Comparison of ENCODE assay signal across 23 cellular contexts in the genomic region with DNA sequence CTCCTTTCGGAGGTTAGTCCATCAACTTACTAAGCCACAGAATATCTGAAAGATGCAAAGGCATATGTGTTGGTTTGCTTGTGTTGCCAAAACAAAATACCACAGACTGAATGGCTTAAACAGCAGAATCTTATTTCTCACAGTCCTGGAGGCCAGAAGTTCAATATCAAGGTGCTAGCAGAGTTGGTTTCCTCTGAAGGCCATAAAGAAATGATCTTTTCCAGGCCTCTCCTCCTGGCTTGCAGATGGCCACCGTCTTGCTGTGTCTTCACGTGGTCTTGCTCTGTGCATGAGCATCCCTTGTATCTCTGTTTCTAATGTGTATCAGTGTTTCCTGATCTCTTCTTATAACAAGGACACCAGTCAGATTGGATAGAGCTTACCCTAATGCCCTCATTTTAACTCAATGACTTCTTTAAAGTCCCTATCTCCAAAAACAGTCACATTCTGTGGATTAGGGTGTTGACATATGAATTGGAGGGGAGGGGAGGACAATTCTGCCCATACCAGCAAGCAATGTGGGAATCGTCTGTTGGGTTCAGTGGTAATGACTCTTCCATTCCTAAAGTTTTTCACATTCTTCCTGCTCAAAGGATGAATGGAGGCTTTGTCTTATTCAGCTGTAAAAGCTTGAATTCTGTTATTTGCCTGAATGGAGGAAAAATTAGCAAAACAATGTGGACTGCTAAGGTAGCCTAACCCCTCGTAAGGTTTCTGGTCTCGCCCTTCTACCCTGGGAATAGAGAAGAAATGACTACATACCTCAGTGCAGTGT.
DNase-seq lines count a peak whose midpoint lies in the region; ATAC-seq, FAIRE-seq and TF ChIP-seq lines count a peak whose summit lies in the region.
"Had no signal": no experiment of that assay in that cellular context is flagged by ENCODE, and none has a peak within 500 bp of the region (broad histone marks: within the 10 kb centered on the region; RNA-seq: fewer than 3 reads in every experiment).

No MANE protein-coding gene starts in this region.

- no peak overlapping the region for H3K4me3 Mint-ChIP-seq in astrocyte (ENCODE audit: unreplicated experiment)
- H3K4me3 Mint-ChIP-seq: activated naive CD4-positive, alpha-beta T cell treated with anti-CD3 and anti-CD28 coated beads for 36 hours; CD8-positive, alpha-beta T cell; T-helper 17 cell had no signal

- H3K27ac Mint-ChIP-seq in astrocyte (ENCODE audit: unreplicated experiment) = peak overlapping the region; percentile 92
- H3K27ac Mint-ChIP-seq: activated naive CD4-positive, alpha-beta T cell treated with anti-CD3 and anti-CD28 coated beads for 36 hours; CD8-positive, alpha-beta T cell; T-helper 17 cell had no signal

- TF ChIP-seq EP300 in HepG2 (IDR thresholded peaks at IDR 0.05; ENCODE audit: low read depth in 2 of 2, low read length in 2 of 2) (no peak), HepG2 (CRISPR knock-in tag; IDR thresholded peaks at IDR 0.05; ENCODE audit: borderline replicate concordance) (no peak)

- H3K36me3 Mint-ChIP-seq in astrocyte (ENCODE audit: low read depth, unreplicated experiment) = no peaks in the 10 kb centered on the region
- H3K36me3 Mint-ChIP-seq: CD8-positive, alpha-beta T cell had no signal

- H3K4me1 Mint-ChIP-seq in astrocyte (ENCODE audit: low read depth, unreplicated experiment) = peaks cover 31% of the 10 kb centered on the region
- H3K4me1 Mint-ChIP-seq: T-helper 17 cell had no signal

- CTCF ChIA-PET in HepG2 (lab: Yijun Ruan, JAX; ENCODE audit: low intra/inter-chr PET ratio, low total read pairs) = no interaction called here

- in situ Hi-C loops in HepG2 (cut with HindIII; ENCODE audit: extremely low pct_ligation_motif_present, low pct_unique_long_range_greater_than_20kb) = no loop called here
- in situ Hi-C loops in gastrocnemius medialis (cut with MboI; ENCODE audit: low sequenced_read_pairs in 4 of 4) = no loop called here

- no peaks in the 10 kb centered on the region; a peak in 1 of 5 replicates for H3K27me3 ChIP-seq in HepG2 (ENCODE audit: control insufficient read depth in 1 of 2, insufficient read depth in 2 of 2, low read length in 2 of 2)
- no peaks in the 10 kb centered on the region for H3K27me3 ChIP-seq in right lobe of liver
- H3K27me3 ChIP-seq in astrocyte (ENCODE audit: insufficient read depth, low read length) = no peaks in the 10 kb centered on the region
- H3K27me3 ChIP-seq in iPS-20b (ENCODE audit: insufficient read depth, low read length) = peaks cover 9% of the 10 kb centered on the region; the same call in 1 of the 2 replicates
- H3K27me3 ChIP-seq in gastrocnemius medialis = no peaks in the 10 kb centered on the region
- H3K27me3 ChIP-seq: uterus had no signal

- H3K4me3 ChIP-seq in HepG2 (replicated peaks in 1 of 3; ENCODE audit: insufficient read depth in 1 of 3, low read depth in 2 of 3, low read length in 3 of 3) (no peak overlapping the region), right lobe of liver (no peak overlapping the region), astrocyte (ENCODE audit: insufficient read depth, low read depth, low read length) (no peak overlapping the region), iPS-20b (ENCODE audit: low read length) (peak overlapping the region; percentile 5; the same call in 1 of the 2 replicates), gastrocnemius medialis (no peak overlapping the region)
- H3K4me3 ChIP-seq: uterus had no signal

- peak; percentile 5 for DNase-seq in HepG2 (ENCODE audit: low spot score)
- no peak for DNase-seq in right lobe of liver
- DNase-seq in astrocyte (ENCODE audit: low read depth) = peak; percentile 93
- DNase-seq in urothelium cell line (ENCODE audit: low spot score) = peak; percentile 27
- no peak for DNase-seq in gastrocnemius medialis
- no peak for DNase-seq in NCI-H1436 treated with DMSO at 0.1 percent for 48 hours (lab: John Stamatoyannopoulos, UW)
- no peak for DNase-seq in stimulated activated naive CD8-positive, alpha-beta T cell treated with anti-CD3 and anti-CD28 coated beads, Interleukin-15, Interleukin-2, amounts not matched to agents 100 U/mL and 50 U/mL, for 24 hours
- DNase-seq: 8988T; activated CD4-positive, CD25-positive, alpha-beta regulatory T cell treated with anti-CD3 and anti-CD28 coated beads, Interleukin-2, amount 50 U/mL, for 72 hours; activated naive CD4-positive, alpha-beta T cell treated with anti-CD3 and anti-CD28 coated beads for 36 hours; caudate nucleus; CD8-positive, alpha-beta T cell; GDM1; hypothalamus; KG1; NCI-H187; NCI-H526 treated with DMSO at 0.1 percent for 48 hours; occipital lobe; stimulated activated naive CD4-positive, alpha-beta T cell; T-helper 17 cell; uterus had no signal

- POLR2A ChIA-PET in HepG2 (lab: Yijun Ruan, JAX) = no interaction called here

- no peak for TF ChIP-seq POLR2A in HepG2 (IDR thresholded peaks at IDR 0.05; ENCODE audit: insufficient read depth in 1 of 2, low read depth in 2 of 2, low read length in 2 of 2)
- TF ChIP-seq POLR2A in right lobe of liver (IDR thresholded peaks at IDR 0.05) = no peak
- TF ChIP-seq POLR2A in gastrocnemius medialis (IDR thresholded peaks at IDR 0.05) = no peak

- no peak overlapping the region for H2AFZ ChIP-seq in HepG2 (ENCODE audit: low read length)
- H2AFZ ChIP-seq in astrocyte (ENCODE audit: low read depth, low read length) = no peak overlapping the region

- WGBS in HepG2 (ENCODE audit: low lambda C conversion rate) = 1% methylated on average over 6 of the region's 6 CpGs
- WGBS in right lobe of liver (ENCODE audit: insufficient coverage, low coverage, low lambda C conversion rate, missing lambda C conversion rate) = 67% methylated on average over 6 of the region's 6 CpGs

- TF ChIP-seq RAD21 in HepG2 (CRISPR knock-in tag; IDR thresholded peaks at IDR 0.05) = no peak

- no peak for ATAC-seq in HepG2
- ATAC-seq in right lobe of liver = no peak
- no peak for ATAC-seq in gastrocnemius medialis
- no peak for ATAC-seq in stimulated activated naive CD8-positive, alpha-beta T cell treated with anti-CD3 and anti-CD28 coated beads, Interleukin-15, Interleukin-2, amounts not matched to agents 100 U/mL and 50 U/mL, for 24 hours
- ATAC-seq: CD8-positive, alpha-beta T cell; Panc1; T-helper 17 cell had no signal

- no TSS peak for BruUV-seq in HepG2 (replicated peaks; lab: Mats Ljungman, UMichigan)

- peaks cover 8% of the 10 kb centered on the region; the same call in 1 of the 2 replicates for H3K4me1 ChIP-seq in HepG2 (ENCODE audit: insufficient read depth, low read length)
- H3K4me1 ChIP-seq in right lobe of liver = no peaks in the 10 kb centered on the region
- peaks cover 16% of the 10 kb centered on the region for H3K4me1 ChIP-seq in astrocyte (ENCODE audit: insufficient read depth, low read length)
- peaks cover 41% of the 10 kb centered on the region for H3K4me1 ChIP-seq in iPS-20b (ENCODE audit: insufficient read depth, low read length)
- no peaks in the 10 kb centered on the region for H3K4me1 ChIP-seq in gastrocnemius medialis
- H3K4me1 ChIP-seq: uterus had no signal

- no peaks in the 10 kb centered on the region for H3K9me3 Mint-ChIP-seq in astrocyte (ENCODE audit: unreplicated experiment)
- H3K9me3 Mint-ChIP-seq: activated naive CD4-positive, alpha-beta T cell treated with anti-CD3 and anti-CD28 coated beads for 36 hours; CD8-positive, alpha-beta T cell had no signal

- no peaks in the 10 kb centered on the region for H4K20me1 ChIP-seq in HepG2 (ENCODE audit: insufficient read depth, low read length)
- no peaks in the 10 kb centered on the region for H4K20me1 ChIP-seq in astrocyte (ENCODE audit: insufficient read depth, low read length)

- H3K9me3 ChIP-seq in HepG2 (ENCODE audit: low read length) = no peaks in the 10 kb centered on the region
- no peaks in the 10 kb centered on the region for H3K9me3 ChIP-seq in right lobe of liver
- no peaks in the 10 kb centered on the region for H3K9me3 ChIP-seq in astrocyte (ENCODE audit: insufficient read depth, low read depth, low read length)
- H3K9me3 ChIP-seq in iPS-20b (ENCODE audit: insufficient read depth, low read depth, low read length) = no peaks in the 10 kb centered on the region
- H3K9me3 ChIP-seq in gastrocnemius medialis = no peaks in the 10 kb centered on the region
- H3K9me3 ChIP-seq: uterus had no signal

- no peak for TF ChIP-seq CTCF in HepG2 (CRISPR knock-in tag; IDR thresholded peaks at IDR 0.05)
- no peak for TF ChIP-seq CTCF in right lobe of liver (IDR thresholded peaks at IDR 0.05)
- TF ChIP-seq CTCF in astrocyte (IDR thresholded peaks at IDR 0.05; ENCODE audit: insufficient read depth, low read depth, low read length) = no peak
- TF ChIP-seq CTCF in gastrocnemius medialis (IDR thresholded peaks at IDR 0.05 in 4 of 5, conservative IDR thresholded peaks at IDR 0.05 in 1 of 5) = no peak

- no peak for FAIRE-seq in HepG2 (lab: Jason Lieb, UNC)
- peak; percentile 73 for FAIRE-seq in astrocyte (lab: Jason Lieb, UNC)
- no peak for FAIRE-seq in urothelium cell line (lab: Jason Lieb, UNC)

- H3K27ac ChIP-seq in HepG2 (ENCODE audit: extremely low read length, insufficient read depth, low read length) (no peak overlapping the region), right lobe of liver (no peak overlapping the region), astrocyte (ENCODE audit: low read depth, low read length) (peak overlapping the region; percentile 81), iPS-20b (ENCODE audit: low read length) (peak overlapping the region; percentile 78), gastrocnemius medialis (no peak overlapping the region)
- H3K27ac ChIP-seq: uterus had no signal

- H3K36me3 ChIP-seq in HepG2 (replicated peaks in 1 of 2; ENCODE audit: control insufficient read depth in 1 of 2, insufficient read depth in 2 of 2, low read length in 2 of 2) (no peaks in the 10 kb centered on the region), right lobe of liver (no peaks in the 10 kb centered on the region), astrocyte (ENCODE audit: insufficient read depth, low read length) (no peaks in the 10 kb centered on the region), iPS-20b (ENCODE audit: insufficient read depth, low read depth, low read length) (no peaks in the 10 kb centered on the region), gastrocnemius medialis (no peaks in the 10 kb centered on the region)
- H3K36me3 ChIP-seq: uterus had no signal

- no peaks in the 10 kb centered on the region for H3K27me3 Mint-ChIP-seq in astrocyte (ENCODE audit: low read depth, unreplicated experiment)

- H3K79me2 ChIP-seq in HepG2 (ENCODE audit: insufficient read depth, low read length) (no peaks in the 10 kb centered on the region), astrocyte (ENCODE audit: insufficient read depth, low read length) (no peaks in the 10 kb centered on the region)

- H3K4me2 ChIP-seq in HepG2 (ENCODE audit: low read depth, low read length) = no peak overlapping the region
- peak overlapping the region; percentile 39 for H3K4me2 ChIP-seq in astrocyte (ENCODE audit: low read length)

- intact Hi-C loops in HepG2 (cut with micrococcal nuclease; ENCODE audit: unreplicated experiment) = no loop called here
- intact Hi-C loops in right lobe of liver (cut with DNase I) = no loop called here
- intact Hi-C loops in gastrocnemius medialis (cut with DNase I; ENCODE audit: low total_unique reads) = no loop called here

- no peak overlapping the region for H3K9ac ChIP-seq in HepG2 (ENCODE audit: insufficient read depth, low read depth, low read length)
- H3K9ac ChIP-seq in astrocyte (ENCODE audit: low read length) = peak overlapping the region; percentile 56
- peak overlapping the region; percentile 1; the same call in 1 of the 2 replicates for H3K9ac ChIP-seq in iPS-20b (ENCODE audit: low read depth, low read length)

Comparison
In these comparisons a context has a peak if more than half of its experiments do, and no peak if none do; other contexts are left out.
1. DNase-seq: peak in HepG2 (single experiment), astrocyte (single experiment) and urothelium cell line (single experiment); none in right lobe of liver (0 of 3), gastrocnemius medialis (0 of 2), NCI-H1436 treated with DMSO at 0.1 percent for 48 hours (single experiment) and stimulated activated naive CD8-positive, alpha-beta T cell treated with anti-CD3 and anti-CD28 coated beads, Interleukin-15, Interleukin-2, amounts not matched to agents 100 U/mL and 50 U/mL, for 24 hours (single experiment).
2. H3K27ac ChIP-seq: peak in astrocyte (single experiment) and iPS-20b (single experiment); none in HepG2 (single experiment), right lobe of liver (0 of 3) and gastrocnemius medialis (0 of 4).